In genomic region chr3:8607285-8608040, GRCh38 we compare ENCODE assay signal across 10 cellular contexts. TPM values are rescaled to one million over a fixed set of nuclear protein-coding genes. Genes with fewer than 3 reads are reported as not detected.
DNase-seq lines count a peak whose midpoint lies in the region; ATAC-seq, FAIRE-seq and TF ChIP-seq lines count a peak whose summit lies in the region.
"Had no signal": no experiment of that assay in that cellular context is flagged by ENCODE, and none has a peak within 500 bp of the region (broad histone marks: within the 10 kb centered on the region; RNA-seq: fewer than 3 reads in every experiment).

No MANE protein-coding gene starts in this region.

- H3K27me3 ChIP-seq in GM12878 (replicated peaks in 1 of 2; ENCODE audit: control insufficient read depth in 2 of 2, insufficient read depth in 2 of 2, low read length in 1 of 2): peaks cover 0 to 1% of the 10 kb centered on the region in 2 experiments; a peak in 1 of 4 replicates

- H3K4me3 Mint-ChIP-seq in stimulated activated memory B cell treated with anti-CD40 and anti-IgM and Interleukin-4, amounts not matched to agents 10 μg/mL and 1 μg/mL and 100 μg/mL, for 72 hours: no peak overlapping the region
- H3K4me3 Mint-ChIP-seq: IgD-negative memory B cell, memory B cell had no signal

- CTCF ChIA-PET in GM12878 (lab: Yijun Ruan, JAX): interaction anchor here (0.8 to 1.9 kb wide), 2 partner anchors 14 to 163 kb away, joined by 4 to 6 read pairs; no protein-coding TSS in a partner anchor

- no peak overlapping the region for H3K4me3 ChIP-seq in GM12878

- H3K36me3 ChIP-seq in GM12878 (ENCODE audit: control insufficient read depth in 2 of 2, insufficient read depth in 2 of 2, low read length in 1 of 2): no peaks in the 10 kb centered on the region

- ATAC-seq in HG03565 (IDR thresholded peaks at IDR 0.05; ENCODE audit: unreplicated experiment) (peak; percentile 78), GM12878 (peak; percentile 74)
- peak; percentile 47 for ATAC-seq in stimulated activated memory B cell treated with anti-CD40 and anti-IgM and Interleukin-4, amounts not matched to agents 10 μg/mL and 1 μg/mL and 100 μg/mL, for 72 hours

- H3K27me3 Mint-ChIP-seq in stimulated activated memory B cell treated with anti-CD40 and anti-IgM and Interleukin-4, amounts not matched to agents 10 μg/mL and 1 μg/mL and 100 μg/mL, for 72 hours: peaks cover 37% of the 10 kb centered on the region

- SMC1A ChIA-PET in GM12878 (lab: Charles Lee; ENCODE audit: uncharacterized antibody, unreplicated experiment): interaction anchor here (0.7 to 1.8 kb wide), 3 partner anchors 102 to 164 kb away, joined by 3 to 9 read pairs (median 3); no protein-coding TSS in a partner anchor

- TF ChIP-seq POLR2A in GM12878 (IDR thresholded peaks at IDR 0.05; ENCODE audit: low read depth, low read length): no peak

- H3K27ac ChIP-seq in GM12878 (ENCODE audit: control insufficient read depth, insufficient read depth): no peak overlapping the region

- H3K9me3 ChIP-seq in GM12878 (replicated peaks; ENCODE audit: control insufficient read depth, insufficient read depth, low read length): no peaks in the 10 kb centered on the region

- peak; percentile 22 to 39 (median 29); a peak in 4 of 6 replicates for TF ChIP-seq CTCF in GM12878 (IDR thresholded peaks at IDR 0.05 in 2 of 3, conservative IDR thresholded peaks at IDR 0.05 in 1 of 3; ENCODE audit: control insufficient read depth in 2 of 3, extremely low read depth in 1 of 3, insufficient read depth in 1 of 3, low read depth in 3 of 3, low read length in 3 of 3)

- WGBS in GM12878 (ENCODE audit: insufficient coverage, insufficient replicate concordance, low lambda C conversion rate, missing lambda C conversion rate): 26% methylated on average over 7 of the region's 7 CpGs

- no peaks in the 10 kb centered on the region for H3K4me1 ChIP-seq in GM12878 (ENCODE audit: control insufficient read depth, insufficient read depth, low read length)

- H3K4me2 ChIP-seq in GM12878 (ENCODE audit: control insufficient read depth, insufficient read depth): no peak overlapping the region

- FAIRE-seq in GM12878 (lab: Jason Lieb, UNC): no peak

- no peaks in the 10 kb centered on the region for H3K36me3 Mint-ChIP-seq in stimulated activated memory B cell treated with anti-CD40 and anti-IgM and Interleukin-4, amounts not matched to agents 10 μg/mL and 1 μg/mL and 100 μg/mL, for 72 hours
- H3K36me3 Mint-ChIP-seq: memory B cell had no signal

- H3K9me3 Mint-ChIP-seq in stimulated activated memory B cell treated with anti-CD40 and anti-IgM and Interleukin-4, amounts not matched to agents 10 μg/mL and 1 μg/mL and 100 μg/mL, for 72 hours: no peaks in the 10 kb centered on the region
- H3K9me3 Mint-ChIP-seq: memory B cell had no signal

- in situ Hi-C loops in GM12878 (cut with MboI): no loop called here

- no peak overlapping the region for H3K27ac Mint-ChIP-seq in stimulated activated memory B cell treated with anti-CD40 and anti-IgM and Interleukin-4, amounts not matched to agents 10 μg/mL and 1 μg/mL and 100 μg/mL, for 72 hours
- H3K27ac Mint-ChIP-seq: memory B cell had no signal

- H3K9ac ChIP-seq in GM12878 (ENCODE audit: control insufficient read depth, insufficient read depth, low read length): no peak overlapping the region

- H4K20me1 ChIP-seq in GM12878 (ENCODE audit: control insufficient read depth, insufficient read depth): no peaks in the 10 kb centered on the region

- H2AFZ ChIP-seq in GM12878 (ENCODE audit: control insufficient read depth, low read depth, low read length): no peak overlapping the region

- TF ChIP-seq RAD21 in GM12878 (IDR thresholded peaks at IDR 0.05; ENCODE audit: insufficient read depth, low read depth, low read length): peak; percentile 54

- no peaks in the 10 kb centered on the region for H3K79me2 ChIP-seq in GM12878 (ENCODE audit: control insufficient read depth, insufficient read depth, low read length)

- RAD21 ChIA-PET in GM12878 (lab: Charles Lee; ENCODE audit: unreplicated experiment): no interaction called here

- intact Hi-C loops in GM12878 (cut with micrococcal nuclease; ENCODE audit: unreplicated experiment): no loop called here

- DNase-seq in DMS114 treated with DMSO at 0.1 percent for 48 hours (lab: John Stamatoyannopoulos, UW; ENCODE audit: unreplicated experiment) (peak; percentile 13), GM12878 (ENCODE audit: low read depth, low spot score) (no peak), iPS DF 19.7 (ENCODE audit: low read depth, low spot score) (peak; percentile 20), GF-D8 (lab: John Stamatoyannopoulos, UW) (no peak)
- DNase-seq in stimulated activated CD4-positive, alpha-beta T cell treated with anti-CD3 and anti-CD28 coated beads, Interleukin-4, amount 100 ng/mL, for 1 hour: no peak
- no peak for DNase-seq in stimulated activated CD8-positive, alpha-beta memory T cell treated with anti-CD3 and anti-CD28 coated beads, Interleukin-4, amount 100 ng/mL, for 48 hours

- H3K4me1 Mint-ChIP-seq in stimulated activated memory B cell treated with anti-CD40 and anti-IgM and Interleukin-4, amounts not matched to agents 10 μg/mL and 1 μg/mL and 100 μg/mL, for 72 hours: no peaks in the 10 kb centered on the region
- H3K4me1 Mint-ChIP-seq: memory B cell had no signal

- POLR2A ChIA-PET in GM12878 (lab: Charles Lee): no interaction called here

- BruUV-seq in GM12878 (replicated peaks; lab: Mats Ljungman, UMichigan): no TSS peak

- TF ChIP-seq EP300 in GM12878 (IDR thresholded peaks at IDR 0.05; ENCODE audit: borderline replicate concordance in 1 of 2, control insufficient read depth in 1 of 2, low read depth in 2 of 2, low read length in 2 of 2): no peak

TF ChIP-seq in GM12878, 131 proteins besides CTCF, POLR2A, EP300 and RAD21:
- TF ChIP-seq SMC3 (IDR thresholded peaks at IDR 0.05; ENCODE audit: borderline replicate concordance, low read length) (peak; percentile 43; the same call in 1 of the 2 replicates), PRDM15 (CRISPR knock-in tag; IDR thresholded peaks at IDR 0.05) (no peak)

RNA-seq across cellular contexts. Expression of gene SSUH2, which starts 37.1 kb away (rescaled TPM):
- 0.56 and 1.2 TPM in 2 replicates for total RNA-seq in GM12878 (2013; cell fraction: nucleolus; rRNA removed)
- total RNA-seq in GM12878 (2014; rRNA removed) (not detected in 2 replicates), GM12878 (2014; rRNA removed; fragmentation: Illumina TruSeq; extraction: Trizol) (not detected in 2 replicates), GM12878 (2021) (not detected in 2 replicates)
- polyA plus RNA-seq in GM12878 (2011; ENCODE audit: low read depth): not detected
- polyA plus RNA-seq in GM12878 (2011; rRNA removed) (0.09 and 0.26 TPM in 2 replicates), GM12878 (2014; fragmentation: Illumina TruSeq; extraction: Trizol) (not detected in 2 replicates), GM12878 (2014; fragmentation: Nextera tagmentation; extraction: Ambion mirVana) (not detected), GM12878 (2014; rRNA removed) (0.09 and 0.10 TPM in 2 replicates), GM12878 (2016; fragmentation: Nextera tagmentation; extraction: Ambion mirVana) (not detected)
- polyA plus RNA-seq in GM12878 (2011; cell fraction: cytosol; rRNA removed): 0.13 and 0.16 TPM in 2 replicates
- 1.8 and 2.1 TPM in 2 replicates for polyA plus RNA-seq in GM12878 (2011; cell fraction: nucleus; rRNA removed)
- polyA plus RNA-seq in GM12878 (2012): 0.08 TPM in 1 of 2 replicates, not detected in the other
- 0.36 and 0.51 TPM in 2 replicates for polyA minus RNA-seq in GM12878 (2011; rRNA and poly(A)+ RNA removed)
- polyA minus RNA-seq in GM12878 (2011; cell fraction: cytosol; rRNA and poly(A)+ RNA removed): not detected in 2 replicates
- 0.60 and 0.77 TPM in 2 replicates for polyA minus RNA-seq in GM12878 (2011; cell fraction: nucleus; rRNA and poly(A)+ RNA removed)
- polyA plus RNA-seq: IgD-negative memory B cell had no signal

Comparison
In these comparisons a context has a peak if more than half of its experiments do, and no peak if none do; other contexts are left out.
1. DNase-seq: peak in DMS114 treated with DMSO at 0.1 percent for 48 hours (single experiment) and iPS DF 19.7 (single experiment); none in GM12878 (single experiment), stimulated activated CD4-positive, alpha-beta T cell treated with anti-CD3 and anti-CD28 coated beads, Interleukin-4, amount 100 ng/mL, for 1 hour (single experiment), GF-D8 (single experiment) and stimulated activated CD8-positive, alpha-beta memory T cell treated with anti-CD3 and anti-CD28 coated beads, Interleukin-4, amount 100 ng/mL, for 48 hours (single experiment).
2. Peak in every context shown above with its lines, with median percentiles within 50 percentile points of each other: ATAC-seq.